2 cellular contexts compared by ENCODE assay signal in the genomic region with DNA sequence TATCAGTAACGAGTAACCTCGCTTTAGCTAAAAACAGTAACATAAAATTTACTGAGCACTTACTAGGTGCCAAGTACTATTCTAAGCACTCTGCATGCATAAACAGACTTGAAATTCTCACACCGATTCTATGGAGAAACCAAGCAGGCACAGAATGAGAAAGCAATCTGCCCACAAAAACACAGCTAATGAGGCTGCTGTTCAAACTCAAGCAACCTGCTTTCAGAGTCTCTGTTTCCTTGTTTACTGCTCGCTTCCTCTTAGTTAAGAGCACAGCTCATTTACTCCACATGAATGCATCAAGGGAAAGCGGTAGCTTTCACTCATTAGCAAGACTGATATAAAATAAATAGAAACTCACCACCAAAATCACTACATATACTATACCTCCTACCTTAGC.
TF ChIP-seq lines count a peak whose summit lies in the region.

No MANE protein-coding gene starts in this region.

TF ChIP-seq in GM12891, 5 proteins besides CTCF, POLR2A, EP300 and RAD21:
- no peak for TF ChIP-seq POU2F2 (IDR thresholded peaks at IDR 0.05; ENCODE audit: low read depth, low read length)
- 0 out of 2 replicates have a peak, but pooled peaks have one; percentile 5 for TF ChIP-seq SPI1 (IDR thresholded peaks at IDR 0.05; ENCODE audit: low read depth, low read length)
- TF ChIP-seq PAX5 (IDR thresholded peaks at IDR 0.05; ENCODE audit: insufficient read depth, low read length, severe bottlenecking) = no peak

TF ChIP-seq in H1, 55 proteins besides CTCF, POLR2A, EP300 and RAD21:
- TF ChIP-seq KDM4A (IDR thresholded peaks at IDR 0.05; ENCODE audit: low read depth, low read length, severe bottlenecking) (no peak), PHF8 (conservative IDR thresholded peaks at IDR 0.05; ENCODE audit: low read depth, low read length) (no peak), RFX5 (IDR thresholded peaks at IDR 0.05; ENCODE audit: borderline replicate concordance, low read depth, low read length) (no peak), TBP (IDR thresholded peaks at IDR 0.05; ENCODE audit: low read depth, low read length) (no peak), CHD2 (IDR thresholded peaks at IDR 0.05; ENCODE audit: low read length) (no peak), NANOG (IDR thresholded peaks at IDR 0.05; ENCODE audit: insufficient read depth, low read depth, low read length, poor library complexity, severe bottlenecking) (no peak), CEBPB (IDR thresholded peaks at IDR 0.05; ENCODE audit: low read depth, low read length) (no peak), SP4 (IDR thresholded peaks at IDR 0.05; ENCODE audit: low read length) (no peak), SUZ12 (IDR thresholded peaks at IDR 0.05; ENCODE audit: low read length) (no peak), FOSL1 (IDR thresholded peaks at IDR 0.05; ENCODE audit: insufficient read depth, low read depth, low read length) (no peak), SP2 (IDR thresholded peaks at IDR 0.05; ENCODE audit: low read length) (no peak), SP1 (IDR thresholded peaks at IDR 0.05; ENCODE audit: low read depth, low read length) (no peak), SAP30 (IDR thresholded peaks at IDR 0.05; ENCODE audit: insufficient read depth, insufficient replicate concordance, low read length) (no peak), JUND (IDR thresholded peaks at IDR 0.05; ENCODE audit: low read length) (no peak)
- TF ChIP-seq, protein P1, sequence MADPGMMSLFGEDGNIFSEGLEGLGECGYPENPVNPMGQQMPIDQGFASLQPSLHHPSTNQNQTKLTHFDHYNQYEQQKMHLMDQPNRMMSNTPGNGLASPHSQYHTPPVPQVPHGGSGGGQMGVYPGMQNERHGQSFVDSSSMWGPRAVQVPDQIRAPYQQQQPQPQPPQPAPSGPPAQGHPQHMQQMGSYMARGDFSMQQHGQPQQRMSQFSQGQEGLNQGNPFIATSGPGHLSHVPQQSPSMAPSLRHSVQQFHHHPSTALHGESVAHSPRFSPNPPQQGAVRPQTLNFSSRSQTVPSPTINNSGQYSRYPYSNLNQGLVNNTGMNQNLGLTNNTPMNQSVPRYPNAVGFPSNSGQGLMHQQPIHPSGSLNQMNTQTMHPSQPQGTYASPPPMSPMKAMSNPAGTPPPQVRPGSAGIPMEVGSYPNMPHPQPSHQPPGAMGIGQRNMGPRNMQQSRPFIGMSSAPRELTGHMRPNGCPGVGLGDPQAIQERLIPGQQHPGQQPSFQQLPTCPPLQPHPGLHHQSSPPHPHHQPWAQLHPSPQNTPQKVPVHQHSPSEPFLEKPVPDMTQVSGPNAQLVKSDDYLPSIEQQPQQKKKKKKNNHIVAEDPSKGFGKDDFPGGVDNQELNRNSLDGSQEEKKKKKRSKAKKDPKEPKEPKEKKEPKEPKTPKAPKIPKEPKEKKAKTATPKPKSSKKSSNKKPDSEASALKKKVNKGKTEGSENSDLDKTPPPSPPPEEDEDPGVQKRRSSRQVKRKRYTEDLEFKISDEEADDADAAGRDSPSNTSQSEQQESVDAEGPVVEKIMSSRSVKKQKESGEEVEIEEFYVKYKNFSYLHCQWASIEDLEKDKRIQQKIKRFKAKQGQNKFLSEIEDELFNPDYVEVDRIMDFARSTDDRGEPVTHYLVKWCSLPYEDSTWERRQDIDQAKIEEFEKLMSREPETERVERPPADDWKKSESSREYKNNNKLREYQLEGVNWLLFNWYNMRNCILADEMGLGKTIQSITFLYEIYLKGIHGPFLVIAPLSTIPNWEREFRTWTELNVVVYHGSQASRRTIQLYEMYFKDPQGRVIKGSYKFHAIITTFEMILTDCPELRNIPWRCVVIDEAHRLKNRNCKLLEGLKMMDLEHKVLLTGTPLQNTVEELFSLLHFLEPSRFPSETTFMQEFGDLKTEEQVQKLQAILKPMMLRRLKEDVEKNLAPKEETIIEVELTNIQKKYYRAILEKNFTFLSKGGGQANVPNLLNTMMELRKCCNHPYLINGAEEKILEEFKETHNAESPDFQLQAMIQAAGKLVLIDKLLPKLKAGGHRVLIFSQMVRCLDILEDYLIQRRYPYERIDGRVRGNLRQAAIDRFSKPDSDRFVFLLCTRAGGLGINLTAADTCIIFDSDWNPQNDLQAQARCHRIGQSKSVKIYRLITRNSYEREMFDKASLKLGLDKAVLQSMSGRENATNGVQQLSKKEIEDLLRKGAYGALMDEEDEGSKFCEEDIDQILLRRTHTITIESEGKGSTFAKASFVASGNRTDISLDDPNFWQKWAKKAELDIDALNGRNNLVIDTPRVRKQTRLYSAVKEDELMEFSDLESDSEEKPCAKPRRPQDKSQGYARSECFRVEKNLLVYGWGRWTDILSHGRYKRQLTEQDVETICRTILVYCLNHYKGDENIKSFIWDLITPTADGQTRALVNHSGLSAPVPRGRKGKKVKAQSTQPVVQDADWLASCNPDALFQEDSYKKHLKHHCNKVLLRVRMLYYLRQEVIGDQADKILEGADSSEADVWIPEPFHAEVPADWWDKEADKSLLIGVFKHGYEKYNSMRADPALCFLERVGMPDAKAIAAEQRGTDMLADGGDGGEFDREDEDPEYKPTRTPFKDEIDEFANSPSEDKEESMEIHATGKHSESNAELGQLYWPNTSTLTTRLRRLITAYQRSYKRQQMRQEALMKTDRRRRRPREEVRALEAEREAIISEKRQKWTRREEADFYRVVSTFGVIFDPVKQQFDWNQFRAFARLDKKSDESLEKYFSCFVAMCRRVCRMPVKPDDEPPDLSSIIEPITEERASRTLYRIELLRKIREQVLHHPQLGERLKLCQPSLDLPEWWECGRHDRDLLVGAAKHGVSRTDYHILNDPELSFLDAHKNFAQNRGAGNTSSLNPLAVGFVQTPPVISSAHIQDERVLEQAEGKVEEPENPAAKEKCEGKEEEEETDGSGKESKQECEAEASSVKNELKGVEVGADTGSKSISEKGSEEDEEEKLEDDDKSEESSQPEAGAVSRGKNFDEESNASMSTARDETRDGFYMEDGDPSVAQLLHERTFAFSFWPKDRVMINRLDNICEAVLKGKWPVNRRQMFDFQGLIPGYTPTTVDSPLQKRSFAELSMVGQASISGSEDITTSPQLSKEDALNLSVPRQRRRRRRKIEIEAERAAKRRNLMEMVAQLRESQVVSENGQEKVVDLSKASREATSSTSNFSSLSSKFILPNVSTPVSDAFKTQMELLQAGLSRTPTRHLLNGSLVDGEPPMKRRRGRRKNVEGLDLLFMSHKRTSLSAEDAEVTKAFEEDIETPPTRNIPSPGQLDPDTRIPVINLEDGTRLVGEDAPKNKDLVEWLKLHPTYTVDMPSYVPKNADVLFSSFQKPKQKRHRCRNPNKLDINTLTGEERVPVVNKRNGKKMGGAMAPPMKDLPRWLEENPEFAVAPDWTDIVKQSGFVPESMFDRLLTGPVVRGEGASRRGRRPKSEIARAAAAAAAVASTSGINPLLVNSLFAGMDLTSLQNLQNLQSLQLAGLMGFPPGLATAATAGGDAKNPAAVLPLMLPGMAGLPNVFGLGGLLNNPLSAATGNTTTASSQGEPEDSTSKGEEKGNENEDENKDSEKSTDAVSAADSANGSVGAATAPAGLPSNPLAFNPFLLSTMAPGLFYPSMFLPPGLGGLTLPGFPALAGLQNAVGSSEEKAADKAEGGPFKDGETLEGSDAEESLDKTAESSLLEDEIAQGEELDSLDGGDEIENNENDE (IDR thresholded peaks at IDR 0.05; ENCODE audit: insufficient replicate concordance, low read length) = no peak
